In genomic region chr9:5566054-5566618, GRCh38 we compare ENCODE assay signal across 10 cellular contexts. TPM values are rescaled to one million over a fixed set of nuclear protein-coding genes. Genes with fewer than 3 reads are reported as not detected.
DNase-seq lines count a peak whose midpoint lies in the region; ATAC-seq lines count a peak whose summit lies in the region.
"Had no signal": no experiment of that assay in that cellular context is flagged by ENCODE, and none has a peak within 500 bp of the region (broad histone marks: within the 10 kb centered on the region; RNA-seq: fewer than 3 reads in every experiment).

No MANE protein-coding gene starts in this region.

- ATAC-seq in GM18519 (IDR thresholded peaks at IDR 0.05; ENCODE audit: low FRiP score, unreplicated experiment) (peak; percentile 51), GM21528 (IDR thresholded peaks at IDR 0.05; ENCODE audit: low FRiP score, unreplicated experiment) (peak; percentile 68), HG03460 (IDR thresholded peaks at IDR 0.05; ENCODE audit: unreplicated experiment) (peak; percentile 72), HG03039 (IDR thresholded peaks at IDR 0.05; ENCODE audit: unreplicated experiment) (no peak)

- DNase-seq in kidney tubule cell (ENCODE audit: low spot score) = peak; percentile 88
- no peak for DNase-seq in ureter (ENCODE audit: low spot score)
- DNase-seq in NCI-H2029 (lab: John Stamatoyannopoulos, UW) = no peak
- no peak for DNase-seq in stimulated activated CD4-positive, alpha-beta T cell treated with anti-CD3 and anti-CD28 coated beads, Interleukin-4, amount 100 ng/mL, for 1 hour
- DNase-seq: activated naive CD4-positive, alpha-beta T cell treated with anti-CD3 and anti-CD28 coated beads for 36 hours; dorsolateral prefrontal cortex had no signal

RNA-seq across cellular contexts. Expression of gene PDCD1LG2, which starts 55.8 kb away (rescaled TPM):
- 1.7 TPM for total RNA-seq in ureter
